ENCODE assay signal across 8 cellular contexts in the genomic region with DNA sequence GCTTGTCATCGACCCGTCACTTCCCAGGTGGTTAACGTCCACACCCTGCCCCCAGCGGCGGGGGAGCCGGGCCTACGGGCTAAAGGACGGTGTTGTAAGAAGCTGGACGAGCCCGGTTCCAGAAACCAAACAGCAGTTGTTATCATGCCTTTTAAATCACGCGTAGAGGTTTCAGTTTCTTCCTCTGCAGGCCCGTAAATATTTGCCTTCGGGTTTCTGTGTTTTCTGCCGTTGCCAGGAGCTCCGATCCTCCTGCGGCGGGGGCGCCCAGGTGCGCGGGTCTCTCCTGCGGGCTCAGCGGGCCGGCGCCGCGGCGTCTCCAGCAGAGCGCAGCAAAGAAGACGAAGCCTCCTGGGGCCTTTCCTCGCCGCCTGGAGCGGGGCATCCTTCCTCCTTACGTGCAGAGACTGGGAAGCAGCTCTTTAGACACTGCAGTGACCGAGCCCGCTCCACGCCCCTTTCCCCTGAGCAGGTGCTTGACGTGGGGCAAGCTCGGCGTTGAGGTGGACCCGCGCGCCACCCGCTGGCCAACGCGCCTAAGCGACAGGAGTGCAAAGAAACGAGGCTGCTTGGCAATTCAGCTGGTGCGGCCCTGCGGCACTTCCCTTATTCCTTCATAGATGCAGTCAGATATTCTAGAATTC. TPM values are rescaled to one million over a fixed set of nuclear protein-coding genes. Genes with fewer than 3 reads are reported as not detected.
A peak's percentile ranks its signal among the peaks of the same experiment; 100 is the strongest.
DNase-seq lines count a peak whose midpoint lies in the region; ATAC-seq and TF ChIP-seq lines count a peak whose summit lies in the region.

No MANE protein-coding gene starts in this region.

- H3K36me3 Mint-ChIP-seq in activated naive CD8-positive, alpha-beta T cell treated with anti-CD3 and anti-CD28 coated beads, Interleukin-2, amount 50 U/mL, for 24 hours (ENCODE audit: low read depth): no peaks in the 10 kb centered on the region
- no peaks in the 10 kb centered on the region for H3K36me3 Mint-ChIP-seq in progenitor cell of endocrine pancreas (ENCODE audit: insufficient read depth)

- DNase-seq in GM10248 (ENCODE audit: extremely low spot score): peak; percentile 88
- peak; percentile 49 for DNase-seq in NCI-H1105 (lab: John Stamatoyannopoulos, UW)
- peak; percentile 60 to 65 for DNase-seq in SW 1271 (lab: John Stamatoyannopoulos, UW)
- DNase-seq in activated naive CD8-positive, alpha-beta T cell treated with anti-CD3 and anti-CD28 coated beads, Interleukin-2, amount 50 U/mL, for 24 hours: peak; percentile 76
- DNase-seq in left ventricle myocardium inferior: peak; percentile 73
- DNase-seq in progenitor cell of endocrine pancreas (ENCODE audit: low spot score, unreplicated experiment): peak; percentile 87
- peak; percentile 92 for DNase-seq in upper lobe of right lung

- peak overlapping the region; percentile 66 for H3K4me3 ChIP-seq in left ventricle myocardium inferior
- peak overlapping the region; percentile 54 for H3K4me3 ChIP-seq in upper lobe of right lung

- peaks cover 3% of the 10 kb centered on the region for H3K4me1 Mint-ChIP-seq in activated naive CD8-positive, alpha-beta T cell treated with anti-CD3 and anti-CD28 coated beads, Interleukin-2, amount 50 U/mL, for 24 hours
- no peaks in the 10 kb centered on the region for H3K4me1 Mint-ChIP-seq in progenitor cell of endocrine pancreas (ENCODE audit: low read depth)

- H3K27me3 Mint-ChIP-seq in activated naive CD8-positive, alpha-beta T cell treated with anti-CD3 and anti-CD28 coated beads, Interleukin-2, amount 50 U/mL, for 24 hours: peaks cover 43% of the 10 kb centered on the region
- peaks cover 55% of the 10 kb centered on the region for H3K27me3 Mint-ChIP-seq in progenitor cell of endocrine pancreas

- H3K4me3 Mint-ChIP-seq in activated naive CD8-positive, alpha-beta T cell treated with anti-CD3 and anti-CD28 coated beads, Interleukin-2, amount 50 U/mL, for 24 hours: peak overlapping the region; percentile 31
- H3K4me3 Mint-ChIP-seq in progenitor cell of endocrine pancreas (ENCODE audit: low read depth): peak overlapping the region; percentile 67

- H3K27ac Mint-ChIP-seq in activated naive CD8-positive, alpha-beta T cell treated with anti-CD3 and anti-CD28 coated beads, Interleukin-2, amount 50 U/mL, for 24 hours: no peak overlapping the region
- H3K27ac Mint-ChIP-seq in progenitor cell of endocrine pancreas: peak overlapping the region; percentile 69

- H3K36me3 ChIP-seq in left ventricle myocardium inferior: no peaks in the 10 kb centered on the region
- no peaks in the 10 kb centered on the region for H3K36me3 ChIP-seq in upper lobe of right lung

- H3K9me3 Mint-ChIP-seq in activated naive CD8-positive, alpha-beta T cell treated with anti-CD3 and anti-CD28 coated beads, Interleukin-2, amount 50 U/mL, for 24 hours: no peaks in the 10 kb centered on the region
- H3K9me3 Mint-ChIP-seq in progenitor cell of endocrine pancreas (ENCODE audit: low read depth): no peaks in the 10 kb centered on the region

- H3K9me3 ChIP-seq in left ventricle myocardium inferior (replicated peaks) (peaks cover 1% of the 10 kb centered on the region), upper lobe of right lung (no peaks in the 10 kb centered on the region)

- ATAC-seq in HG02623 (IDR thresholded peaks at IDR 0.05; ENCODE audit: unreplicated experiment) (peak; percentile 98), upper lobe of right lung (peak; percentile 98)
- peak; percentile 92 for ATAC-seq in activated naive CD8-positive, alpha-beta T cell treated with anti-CD3 and anti-CD28 coated beads, Interleukin-2, amount 50 U/mL, for 24 hours

- H3K27me3 ChIP-seq in left ventricle myocardium inferior (ENCODE audit: low read depth): peaks cover 58% of the 10 kb centered on the region
- H3K27me3 ChIP-seq in upper lobe of right lung: peaks cover 3% of the 10 kb centered on the region

- peaks cover 9% of the 10 kb centered on the region for H3K4me1 ChIP-seq in left ventricle myocardium inferior
- peaks cover 7% of the 10 kb centered on the region for H3K4me1 ChIP-seq in upper lobe of right lung

- TF ChIP-seq CTCF in GM10248 (IDR thresholded peaks at IDR 0.05; ENCODE audit: control extremely low read depth, extremely low read depth, low read depth, missing control alignments) (peak; percentile 85), left ventricle myocardium inferior (IDR thresholded peaks at IDR 0.05; ENCODE audit: borderline replicate concordance) (peak; percentile 80), progenitor cell of endocrine pancreas (IDR thresholded peaks at IDR 0.05; ENCODE audit: unreplicated experiment) (peak; percentile 88), upper lobe of right lung (IDR thresholded peaks at IDR 0.05) (peak; percentile 76)

- intact Hi-C loops in left ventricle myocardium inferior (cut with micrococcal nuclease): loop anchor here (10.0 kb wide), 1 partner anchor 702 kb away; no protein-coding TSS in a partner anchor
- intact Hi-C loops in upper lobe of right lung (cut with DNase I): no loop called here

- CTCF ChIA-PET in GM10248 (lab: Yijun Ruan, JAX): interaction anchor here (0.6 to 3.3 kb wide), 28 partner anchors 9 to 831 kb away, joined by 3 to 33 read pairs (median 4); no protein-coding TSS in a partner anchor

- no peak overlapping the region for H3K27ac ChIP-seq in left ventricle myocardium inferior (replicated peaks)
- H3K27ac ChIP-seq in upper lobe of right lung: no peak overlapping the region

- POLR2A ChIA-PET in GM10248 (lab: Yijun Ruan, JAX): no interaction called here

RNA-seq across cellular contexts. Expression of gene TTC1, which starts 21.8 kb away (rescaled TPM):
- 94.2 TPM for total RNA-seq in left ventricle myocardium inferior
- total RNA-seq in progenitor cell of endocrine pancreas: 43.4 and 46.3 TPM in 2 replicates
- total RNA-seq in upper lobe of right lung: 39.6 TPM
